In the genomic region with DNA sequence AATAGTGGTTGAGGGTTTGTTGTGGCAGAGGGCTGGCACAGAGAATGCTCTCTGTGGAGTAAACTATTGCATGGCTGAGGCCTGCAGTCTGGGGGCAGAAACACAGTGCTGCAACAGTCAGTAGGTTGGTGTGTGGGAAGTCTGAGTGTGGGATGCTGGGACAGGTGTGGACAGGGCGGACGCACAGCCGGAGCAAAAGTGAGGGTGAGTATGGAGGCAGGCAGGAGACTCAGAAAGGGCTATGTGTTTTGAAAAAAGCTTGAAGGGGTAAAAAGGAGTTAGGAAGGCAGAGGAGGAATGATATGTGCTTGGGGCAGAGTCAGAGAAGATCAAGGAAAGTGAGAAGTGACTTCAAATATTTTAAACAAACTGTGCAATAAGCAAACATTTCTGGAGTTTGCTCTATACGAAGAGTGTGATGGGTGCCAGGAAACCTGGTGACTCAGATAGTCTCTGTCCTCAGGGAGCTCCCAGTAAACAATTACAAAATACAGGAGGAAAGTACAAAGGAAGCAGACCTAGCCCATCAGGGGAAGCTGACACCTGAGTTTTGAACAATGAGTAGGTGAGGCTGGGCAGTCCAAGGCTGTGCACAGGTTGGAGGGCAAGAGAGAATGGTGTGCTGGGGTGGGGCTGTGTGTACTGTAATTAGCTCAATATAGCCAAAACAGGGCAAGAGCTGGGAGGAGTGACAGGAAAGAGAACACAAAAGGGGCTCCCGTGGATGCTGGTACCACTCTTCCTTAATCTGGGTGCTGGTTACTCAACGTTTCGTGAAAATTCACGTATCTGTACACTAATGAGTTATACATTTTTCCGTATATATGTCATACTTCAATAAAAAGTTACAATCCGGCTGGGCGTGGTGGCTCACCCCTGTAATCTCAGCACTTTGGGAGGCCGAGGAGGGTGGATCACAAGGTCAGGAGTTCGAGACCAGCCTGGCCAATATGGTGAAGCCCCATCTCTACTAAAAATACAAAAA, we compare ENCODE assay signal across 11 cellular contexts. TPM values are rescaled to one million over a fixed set of nuclear protein-coding genes. Genes with fewer than 3 reads are reported as not detected.
DNase-seq lines count a peak whose midpoint lies in the region; ATAC-seq and TF ChIP-seq lines count a peak whose summit lies in the region.
"Had no signal": no experiment of that assay in that cellular context is flagged by ENCODE, and none has a peak within 500 bp of the region (broad histone marks: within the 10 kb centered on the region; RNA-seq: fewer than 3 reads in every experiment).

No MANE protein-coding gene starts in this region.

- no peaks in the 10 kb centered on the region for H3K9me3 ChIP-seq in Peyer's patch
- H3K9me3 ChIP-seq: thyroid gland had no signal

- H3K27me3 ChIP-seq in Peyer's patch, result no peaks in the 10 kb centered on the region
- H3K27me3 ChIP-seq: thyroid gland had no signal

- intact Hi-C loops in activated CD8-positive, alpha-beta T cell treated with anti-CD3 and anti-CD28 coated beads for 36 hours (cut with micrococcal nuclease), result no loop called here

- CTCF ChIA-PET in activated CD8-positive, alpha-beta T cell treated with anti-CD3 and anti-CD28 coated beads for 36 hours (lab: Charles Lee), result no interaction called here
- CTCF ChIA-PET in activated CD8-positive, alpha-beta T cell treated with anti-CD3 and anti-CD28 coated beads, Interleukin-2, amount 10 ng/mL, durations not matched to agents 7 days and 5 days (lab: Charles Lee), result no interaction called here

- H3K4me1 Mint-ChIP-seq in activated CD8-positive, alpha-beta T cell treated with anti-CD3 and anti-CD28 coated beads for 36 hours (ENCODE audit: low read depth), result peaks cover 12% of the 10 kb centered on the region
- peaks cover 3% of the 10 kb centered on the region for H3K4me1 Mint-ChIP-seq in activated CD8-positive, alpha-beta T cell treated with anti-CD3 and anti-CD28 coated beads, Interleukin-2, amount 10 ng/mL, durations not matched to agents 7 days and 5 days (ENCODE audit: low read depth)
- H3K4me1 Mint-ChIP-seq in stimulated activated memory B cell treated with anti-CD40 and anti-IgM and Interleukin-4, amounts not matched to agents 10 μg/mL and 1 μg/mL and 100 μg/mL, for 72 hours, result peaks cover 23% of the 10 kb centered on the region

- POLR2A ChIA-PET in activated CD8-positive, alpha-beta T cell treated with anti-CD3 and anti-CD28 coated beads for 36 hours (lab: Charles Lee), result no interaction called here
- POLR2A ChIA-PET in activated CD8-positive, alpha-beta T cell treated with anti-CD3 and anti-CD28 coated beads, Interleukin-2, amount 10 ng/mL, durations not matched to agents 7 days and 5 days (lab: Charles Lee), result interaction anchor here (0.9 kb wide), 1 partner anchor 22 kb away, joined by 3 read pairs; no protein-coding TSS in a partner anchor

- no peak for TF ChIP-seq POLR2A in Peyer's patch (IDR thresholded peaks at IDR 0.05)

- peaks cover 0 to 8% (median 0%) of the 10 kb centered on the region in 4 donors for H3K4me1 ChIP-seq in Peyer's patch

- DNase-seq in activated CD8-positive, alpha-beta T cell treated with anti-CD3 and anti-CD28 coated beads for 36 hours, result no peak
- DNase-seq in activated CD8-positive, alpha-beta T cell treated with anti-CD3 and anti-CD28 coated beads, Interleukin-2, amount 10 ng/mL, durations not matched to agents 7 days and 5 days, result no peak
- peak in 2 of 3 donors; percentile 60 to 66 for DNase-seq in Peyer's patch
- peak; percentile 55 for DNase-seq in fibroblast of gingiva (ENCODE audit: low read depth)
- no peak for DNase-seq in NCI-H2029 treated with DMSO at 0.1 percent for 48 hours (lab: John Stamatoyannopoulos, UW)
- DNase-seq: NCI-H1417, right cardiac atrium, thyroid gland had no signal

- TF ChIP-seq CTCF in activated CD8-positive, alpha-beta T cell treated with anti-CD3 and anti-CD28 coated beads for 36 hours (IDR thresholded peaks at IDR 0.05), result no peak
- no peak for TF ChIP-seq CTCF in Peyer's patch (IDR thresholded peaks at IDR 0.05)

- no peak for ATAC-seq in activated CD8-positive, alpha-beta T cell treated with anti-CD3 and anti-CD28 coated beads for 36 hours
- ATAC-seq in activated CD8-positive, alpha-beta T cell treated with anti-CD3 and anti-CD28 coated beads, Interleukin-2, amount 10 ng/mL, durations not matched to agents 7 days and 5 days, result no peak
- no peak for ATAC-seq in stimulated activated memory B cell treated with anti-CD40 and anti-IgM and Interleukin-4, amounts not matched to agents 10 μg/mL and 1 μg/mL and 100 μg/mL, for 72 hours
- ATAC-seq in GM18870 (IDR thresholded peaks at IDR 0.05; ENCODE audit: unreplicated experiment) (no peak), HG03196 (IDR thresholded peaks at IDR 0.05; ENCODE audit: unreplicated experiment) (no peak)

- H3K27ac ChIP-seq in Peyer's patch, result peak overlapping the region in 2 of 4 donors; percentile 59 to 74
- H3K27ac ChIP-seq: thyroid gland had no signal

- no peaks in the 10 kb centered on the region for H3K9me3 Mint-ChIP-seq in activated CD8-positive, alpha-beta T cell treated with anti-CD3 and anti-CD28 coated beads for 36 hours
- H3K9me3 Mint-ChIP-seq in activated CD8-positive, alpha-beta T cell treated with anti-CD3 and anti-CD28 coated beads, Interleukin-2, amount 10 ng/mL, durations not matched to agents 7 days and 5 days (ENCODE audit: insufficient read depth), result no peaks in the 10 kb centered on the region
- H3K9me3 Mint-ChIP-seq in stimulated activated memory B cell treated with anti-CD40 and anti-IgM and Interleukin-4, amounts not matched to agents 10 μg/mL and 1 μg/mL and 100 μg/mL, for 72 hours, result no peaks in the 10 kb centered on the region

- H3K27ac Mint-ChIP-seq in activated CD8-positive, alpha-beta T cell treated with anti-CD3 and anti-CD28 coated beads for 36 hours, result peak overlapping the region; percentile 11
- H3K27ac Mint-ChIP-seq in activated CD8-positive, alpha-beta T cell treated with anti-CD3 and anti-CD28 coated beads, Interleukin-2, amount 10 ng/mL, durations not matched to agents 7 days and 5 days, result no peak overlapping the region
- H3K27ac Mint-ChIP-seq in stimulated activated memory B cell treated with anti-CD40 and anti-IgM and Interleukin-4, amounts not matched to agents 10 μg/mL and 1 μg/mL and 100 μg/mL, for 72 hours, result peak overlapping the region; percentile 4

- H3K4me3 Mint-ChIP-seq in activated CD8-positive, alpha-beta T cell treated with anti-CD3 and anti-CD28 coated beads for 36 hours, result no peak overlapping the region
- H3K4me3 Mint-ChIP-seq in activated CD8-positive, alpha-beta T cell treated with anti-CD3 and anti-CD28 coated beads, Interleukin-2, amount 10 ng/mL, durations not matched to agents 7 days and 5 days, result no peak overlapping the region
- no peak overlapping the region for H3K4me3 Mint-ChIP-seq in stimulated activated memory B cell treated with anti-CD40 and anti-IgM and Interleukin-4, amounts not matched to agents 10 μg/mL and 1 μg/mL and 100 μg/mL, for 72 hours

- no peaks in the 10 kb centered on the region for H3K36me3 ChIP-seq in Peyer's patch
- H3K36me3 ChIP-seq: thyroid gland had no signal

- H3K4me3 ChIP-seq in Peyer's patch, result no peak overlapping the region
- H3K4me3 ChIP-seq: thyroid gland had no signal

- H3K27me3 Mint-ChIP-seq in activated CD8-positive, alpha-beta T cell treated with anti-CD3 and anti-CD28 coated beads for 36 hours, result no peaks in the 10 kb centered on the region
- no peaks in the 10 kb centered on the region for H3K27me3 Mint-ChIP-seq in activated CD8-positive, alpha-beta T cell treated with anti-CD3 and anti-CD28 coated beads, Interleukin-2, amount 10 ng/mL, durations not matched to agents 7 days and 5 days (ENCODE audit: low read depth)
- no peaks in the 10 kb centered on the region for H3K27me3 Mint-ChIP-seq in stimulated activated memory B cell treated with anti-CD40 and anti-IgM and Interleukin-4, amounts not matched to agents 10 μg/mL and 1 μg/mL and 100 μg/mL, for 72 hours

- H3K36me3 Mint-ChIP-seq in activated CD8-positive, alpha-beta T cell treated with anti-CD3 and anti-CD28 coated beads for 36 hours (ENCODE audit: low read depth), result peaks cover 41% of the 10 kb centered on the region
- H3K36me3 Mint-ChIP-seq in activated CD8-positive, alpha-beta T cell treated with anti-CD3 and anti-CD28 coated beads, Interleukin-2, amount 10 ng/mL, durations not matched to agents 7 days and 5 days (ENCODE audit: low read depth), result peaks cover 29% of the 10 kb centered on the region
- H3K36me3 Mint-ChIP-seq in stimulated activated memory B cell treated with anti-CD40 and anti-IgM and Interleukin-4, amounts not matched to agents 10 μg/mL and 1 μg/mL and 100 μg/mL, for 72 hours, result peaks cover 54% of the 10 kb centered on the region

RNA-seq across cellular contexts. Expression of a gene that starts 55.2 kb away (rescaled TPM):
- 10 to 100 TPM; 19.4 to 20.9 TPM for total RNA-seq in activated CD8-positive, alpha-beta T cell treated with anti-CD3 and anti-CD28 coated beads for 36 hours
- total RNA-seq in activated CD8-positive, alpha-beta T cell treated with anti-CD3 and anti-CD28 coated beads, Interleukin-2, amount 10 ng/mL, durations not matched to agents 7 days and 5 days, result 10 to 100 TPM; 19.1 to 21.2 TPM
- total RNA-seq in Peyer's patch, result 10 to 100 TPM in 3 of 4 donors, 1 to 10 TPM in 1; 6.6 to 29.5 (median 18.4) TPM

Comparison
In these comparisons a context has a peak if more than half of its experiments do, and no peak if none do; other contexts are left out.
1. DNase-seq: peak in Peyer's patch (2 of 3) and fibroblast of gingiva (single experiment); none in activated CD8-positive, alpha-beta T cell treated with anti-CD3 and anti-CD28 coated beads for 36 hours (single experiment), activated CD8-positive, alpha-beta T cell treated with anti-CD3 and anti-CD28 coated beads, Interleukin-2, amount 10 ng/mL, durations not matched to agents 7 days and 5 days (single experiment) and NCI-H2029 treated with DMSO at 0.1 percent for 48 hours (single experiment).